In the genomic region with DNA sequence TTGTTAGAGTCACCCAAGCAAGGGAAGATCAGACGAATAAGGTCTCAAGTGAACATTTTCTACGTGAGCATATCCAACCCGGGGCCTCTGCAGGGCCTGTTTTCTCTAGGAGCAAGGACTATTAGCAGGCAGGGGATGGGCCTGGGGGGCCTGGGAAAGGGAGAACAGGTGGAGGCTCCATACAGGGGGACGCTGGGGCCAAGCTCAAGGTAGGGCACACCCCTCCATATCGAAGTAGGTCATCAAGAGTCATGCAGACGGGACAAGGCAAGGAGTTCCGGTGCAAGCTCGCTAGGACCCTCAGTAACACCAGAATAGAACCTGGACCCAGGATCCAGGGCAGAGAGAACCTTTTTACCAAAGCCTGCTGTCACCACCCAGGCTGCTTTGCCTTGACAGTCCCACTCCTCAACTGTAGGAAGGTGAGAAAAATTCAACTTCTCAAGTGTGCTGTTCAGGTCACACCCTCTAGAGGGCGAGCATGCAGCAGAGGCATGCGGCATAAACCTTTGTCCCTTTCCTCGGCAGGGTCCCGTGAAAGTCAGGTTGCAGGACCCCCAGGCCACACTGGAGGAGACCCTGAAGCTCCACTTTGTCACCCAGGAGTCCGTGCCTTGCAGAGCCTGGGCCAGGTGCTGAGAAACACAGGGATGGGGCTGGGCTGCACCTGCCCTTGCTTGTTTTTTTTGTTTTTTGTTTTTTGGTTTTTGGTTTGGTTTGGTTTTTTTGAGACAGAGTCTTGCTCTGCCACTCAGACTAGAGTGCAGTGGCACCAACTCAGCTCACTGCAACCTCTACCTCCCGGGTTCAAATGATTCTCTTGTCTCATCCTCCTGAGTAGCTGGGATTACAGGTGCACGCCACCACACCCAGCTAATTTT, we compare ENCODE assay signal across 9 cellular contexts. TPM values are rescaled to one million over a fixed set of nuclear protein-coding genes. Genes with fewer than 3 reads are reported as not detected.
A peak's percentile ranks its signal among the peaks of the same experiment; 100 is the strongest.
DNase-seq lines count a peak whose midpoint lies in the region; ATAC-seq and TF ChIP-seq lines count a peak whose summit lies in the region.
"Had no signal": no experiment of that assay in that cellular context is flagged by ENCODE, and none has a peak within 500 bp of the region (broad histone marks: within the 10 kb centered on the region; RNA-seq: fewer than 3 reads in every experiment).

No MANE protein-coding gene starts in this region.

- peak; percentile 75 for TF ChIP-seq CTCF in smooth muscle cell (IDR thresholded peaks at IDR 0.05; ENCODE audit: borderline replicate concordance, insufficient read depth, poor library complexity, severe bottlenecking)

- no peak overlapping the region for H2AFZ ChIP-seq in smooth muscle cell (ENCODE audit: low read depth)

- no peak overlapping the region for H3K4me3 ChIP-seq in smooth muscle cell
- H3K4me3 ChIP-seq: BLaER1 treated with 17β-estradiol and CSF1 and Interleukin-3, amounts not matched to agents 10 nM and 100 nM had no signal

- DNase-seq in NCI-H1417 (lab: John Stamatoyannopoulos, UW) (peak in 2 of 3 experiments; percentile 9 to 39), NCI-H1417 treated with DMSO at 0.1 percent for 48 hours (lab: John Stamatoyannopoulos, UW) (no peak), NCI-H2171 (lab: John Stamatoyannopoulos, UW) (peak; percentile 32), activated T-cell treated with anti-CD3 and anti-CD28 coated beads for 1 hour (ENCODE audit: low read depth) (peak; percentile 57), fibroblast of the conjunctiva (ENCODE audit: low read depth) (peak; percentile 26), smooth muscle cell (lab: John Stamatoyannopoulos, UW; ENCODE audit: unreplicated experiment) (no peak), LoVo (ENCODE audit: low spot score) (no peak)

- H4K20me1 ChIP-seq in smooth muscle cell (ENCODE audit: low read depth): no peaks in the 10 kb centered on the region
- H4K20me1 ChIP-seq: BLaER1 treated with 17β-estradiol and CSF1 and Interleukin-3, amounts not matched to agents 10 nM and 100 nM had no signal

- no peaks in the 10 kb centered on the region for H3F3A ChIP-seq in smooth muscle cell (ENCODE audit: low read depth)

- no peaks in the 10 kb centered on the region for H3K79me2 ChIP-seq in smooth muscle cell (ENCODE audit: low read depth)

- H3K9me3 ChIP-seq in smooth muscle cell (replicated peaks; ENCODE audit: low read depth): no peaks in the 10 kb centered on the region

- WGBS in smooth muscle cell (ENCODE audit: low lambda C conversion rate): 49% methylated on average over 15 of the region's 15 CpGs

- no peak for ATAC-seq in HG02588 (IDR thresholded peaks at IDR 0.05; ENCODE audit: unreplicated experiment)

- H3K27ac ChIP-seq in smooth muscle cell (ENCODE audit: low read depth): no peak overlapping the region
- H3K27ac ChIP-seq: BLaER1 treated with 17β-estradiol and CSF1 and Interleukin-3, amounts not matched to agents 10 nM and 100 nM had no signal

- H3K9ac ChIP-seq in smooth muscle cell (ENCODE audit: low read depth): no peak overlapping the region
- H3K9ac ChIP-seq: BLaER1 treated with 17β-estradiol and CSF1 and Interleukin-3, amounts not matched to agents 10 nM and 100 nM had no signal

- no peaks in the 10 kb centered on the region for H3K27me3 ChIP-seq in smooth muscle cell (ENCODE audit: low read depth)
- H3K27me3 ChIP-seq: BLaER1 treated with 17β-estradiol and CSF1 and Interleukin-3, amounts not matched to agents 10 nM and 100 nM had no signal

- no peaks in the 10 kb centered on the region for H3K36me3 ChIP-seq in smooth muscle cell (ENCODE audit: low read depth)
- H3K36me3 ChIP-seq: BLaER1 treated with 17β-estradiol and CSF1 and Interleukin-3, amounts not matched to agents 10 nM and 100 nM had no signal

- no peaks in the 10 kb centered on the region for H3K4me1 ChIP-seq in smooth muscle cell (ENCODE audit: low read depth)

- no peak overlapping the region for H3K4me2 ChIP-seq in smooth muscle cell

RNA-seq across cellular contexts. Expression of a gene that starts 8.6 kb away (rescaled TPM):
- total RNA-seq in smooth muscle cell: 0.22 and 0.58 TPM in 2 replicates
- polyA plus RNA-seq in smooth muscle cell: 4.9 and 5.6 TPM in 2 replicates

RNA-seq across cellular contexts. Expression of a gene that starts 16.1 kb away (rescaled TPM):
- total RNA-seq in smooth muscle cell: 0.18 and 0.94 TPM in 2 replicates
- polyA plus RNA-seq in smooth muscle cell: not detected in 2 replicates

RNA-seq across cellular contexts. Expression of a gene that starts 40.5 kb away (rescaled TPM):
- total RNA-seq in smooth muscle cell: 3.9 and 5.3 TPM in 2 replicates
- 38.0 and 62.7 TPM in 2 replicates for polyA plus RNA-seq in smooth muscle cell

RNA-seq across cellular contexts. Expression of a gene that starts 47.4 kb away (rescaled TPM):
- 0.18 and 2.3 TPM in 2 replicates for total RNA-seq in smooth muscle cell
- polyA plus RNA-seq in smooth muscle cell: 0.51 and 1.9 TPM in 2 replicates

Comparison
In these comparisons a context has a peak if more than half of its experiments do, and no peak if none do; other contexts are left out.
1. DNase-seq: peak in NCI-H1417 (2 of 3), NCI-H2171 (single experiment), activated T-cell treated with anti-CD3 and anti-CD28 coated beads for 1 hour (single experiment) and fibroblast of the conjunctiva (single experiment); none in NCI-H1417 treated with DMSO at 0.1 percent for 48 hours (single experiment), smooth muscle cell (single experiment) and LoVo (single experiment).